Comparison of ENCODE assay signal across 10 cellular contexts in the genomic region with DNA sequence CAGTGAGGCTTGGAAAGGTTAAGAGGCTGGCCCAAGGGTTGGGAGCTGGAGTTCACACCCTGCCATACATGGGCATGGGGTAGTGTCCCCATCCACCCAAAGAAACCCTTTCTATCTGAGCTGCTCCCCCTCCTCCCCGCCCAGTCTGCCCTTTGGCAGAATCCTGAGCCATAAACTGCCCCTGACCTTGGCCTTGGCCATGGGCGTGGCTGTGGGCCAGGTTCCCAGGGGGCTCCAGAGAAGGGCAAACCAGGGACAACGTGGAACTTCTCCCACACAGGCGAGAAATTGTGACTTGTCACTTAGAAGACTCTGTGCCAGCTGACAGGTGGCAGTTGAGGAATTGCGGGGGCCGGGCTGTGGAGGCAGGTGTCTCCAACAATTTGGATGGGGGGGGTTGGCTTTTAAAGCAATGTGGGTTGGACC. TPM values are rescaled to one million over a fixed set of nuclear protein-coding genes. Genes with fewer than 3 reads are reported as not detected.
DNase-seq lines count a peak whose midpoint lies in the region; ATAC-seq and TF ChIP-seq lines count a peak whose summit lies in the region.
"Had no signal": no experiment of that assay in that cellular context is flagged by ENCODE, and none has a peak within 500 bp of the region (broad histone marks: within the 10 kb centered on the region; RNA-seq: fewer than 3 reads in every experiment).

No MANE protein-coding gene starts in this region.

- H3K4me3 Mint-ChIP-seq in T-helper 17 cell: peak overlapping the region; percentile 98

- TF ChIP-seq CTCF in esophagus squamous epithelium (IDR thresholded peaks at IDR 0.05) (no peak), GM13976 (IDR thresholded peaks at IDR 0.05; ENCODE audit: borderline replicate concordance, control extremely low read depth, extremely low read depth, insufficient read depth, missing control alignments) (no peak)

- ATAC-seq in T-helper 17 cell (no peak), GM21526 (IDR thresholded peaks at IDR 0.05; ENCODE audit: low FRiP score, unreplicated experiment) (no peak)

- H3K36me3 Mint-ChIP-seq in T-helper 17 cell (ENCODE audit: low read depth): peaks cover 5% of the 10 kb centered on the region

- 63 to 72% methylated on average over 4 to 5 of the region's 6 CpGs for WGBS in esophagus squamous epithelium, 2 donors

- intact Hi-C loops in esophagus squamous epithelium (cut with DNase I): no loop called here

- H3K4me1 Mint-ChIP-seq in T-helper 17 cell: peaks cover 52% of the 10 kb centered on the region

- H3K27ac Mint-ChIP-seq in T-helper 17 cell: peak overlapping the region; percentile 99

- no peak for TF ChIP-seq POLR2A in esophagus squamous epithelium (IDR thresholded peaks at IDR 0.05)

- H3K4me3 ChIP-seq in GM08714 (ENCODE audit: low read length): peak overlapping the region; percentile 10; the same call in 1 of the 2 replicates
- H3K4me3 ChIP-seq in esophagus squamous epithelium: no peak overlapping the region
- peak overlapping the region in 3 of 7 experiments; percentile 11 to 76 (median 65) for H3K4me3 ChIP-seq in skin epidermis
- H3K4me3 ChIP-seq: PC-9 had no signal

- H3K27ac ChIP-seq in esophagus squamous epithelium (peak overlapping the region; percentile 34 to 85 (median 66)), skin epidermis (peak overlapping the region in 20 of 21 experiments; percentile 4 to 98 (median 77))
- H3K27ac ChIP-seq: PC-9 had no signal

- H3K36me3 ChIP-seq in esophagus squamous epithelium: no peaks in the 10 kb centered on the region

- H3K9me3 ChIP-seq in T-helper 17 cell (ENCODE audit: control insufficient read depth, low read length, poor library complexity, severe bottlenecking) (no peaks in the 10 kb centered on the region), esophagus squamous epithelium (no peaks in the 10 kb centered on the region)

- H3K27me3 Mint-ChIP-seq in T-helper 17 cell: no peaks in the 10 kb centered on the region

- in situ Hi-C loops in GM13976 (cut with MboI; ENCODE audit: low sequenced_read_pairs, unreplicated experiment): no loop called here

- H3K4me1 ChIP-seq in esophagus squamous epithelium: peaks cover 6 to 44% (median 6%) of the 10 kb centered on the region in 3 donors

- H3K27me3 ChIP-seq in esophagus squamous epithelium: peaks cover 0 to 22% (median 0%) of the 10 kb centered on the region in 4 donors

- DNase-seq in T-helper 17 cell (no peak), esophagus squamous epithelium (lab: John Stamatoyannopoulos, UW) (no peak), GDM1 (lab: John Stamatoyannopoulos, UW) (no peak), GM13976 (ENCODE audit: low spot score) (no peak)
- DNase-seq: kidney glomerular epithelial cell; PC-9; stimulated activated CD4-positive, alpha-beta T cell treated with anti-CD3 and anti-CD28 coated beads, Interleukin-12 subunit alpha, Interleukin-12 subunit beta, amount 100 ng/mL, for 4 hours had no signal

RNA-seq across cellular contexts. Expression of a gene that starts 4.8 kb away (rescaled TPM):
- total RNA-seq in T-helper 17 cell: 10 to 100 TPM; 59.5 to 60.4 TPM
- total RNA-seq in esophagus squamous epithelium: 1 to 10 TPM in 3 of 4 donors, under 1 TPM in 1; 0.61 to 2.9 (median 2.0) TPM

RNA-seq across cellular contexts. Expression of a gene that starts 18.0 kb away (rescaled TPM):
- total RNA-seq in T-helper 17 cell (under 1 TPM in 1 of 2 donors, not detected in 1; 0.17 TPM), esophagus squamous epithelium (1 to 10 TPM in 1 of 4 donors, under 1 TPM in 2, not detected in 1; 0.40 to 2.9 (median 0.97) TPM)
- total RNA-seq: PC-9 had no signal

Comparison
In these comparisons a context has a peak if more than half of its experiments do, and no peak if none do; other contexts are left out.
1. RNA of a gene that starts 4.8 kb away (total RNA-seq): 59.5 to 60.4 TPM in T-helper 17 cell; 0.61 to 2.9 TPM in esophagus squamous epithelium; every median in the first group is over 10 times any median in the second.